ENCODE assay signal across 1 cellular context in the genomic region with DNA sequence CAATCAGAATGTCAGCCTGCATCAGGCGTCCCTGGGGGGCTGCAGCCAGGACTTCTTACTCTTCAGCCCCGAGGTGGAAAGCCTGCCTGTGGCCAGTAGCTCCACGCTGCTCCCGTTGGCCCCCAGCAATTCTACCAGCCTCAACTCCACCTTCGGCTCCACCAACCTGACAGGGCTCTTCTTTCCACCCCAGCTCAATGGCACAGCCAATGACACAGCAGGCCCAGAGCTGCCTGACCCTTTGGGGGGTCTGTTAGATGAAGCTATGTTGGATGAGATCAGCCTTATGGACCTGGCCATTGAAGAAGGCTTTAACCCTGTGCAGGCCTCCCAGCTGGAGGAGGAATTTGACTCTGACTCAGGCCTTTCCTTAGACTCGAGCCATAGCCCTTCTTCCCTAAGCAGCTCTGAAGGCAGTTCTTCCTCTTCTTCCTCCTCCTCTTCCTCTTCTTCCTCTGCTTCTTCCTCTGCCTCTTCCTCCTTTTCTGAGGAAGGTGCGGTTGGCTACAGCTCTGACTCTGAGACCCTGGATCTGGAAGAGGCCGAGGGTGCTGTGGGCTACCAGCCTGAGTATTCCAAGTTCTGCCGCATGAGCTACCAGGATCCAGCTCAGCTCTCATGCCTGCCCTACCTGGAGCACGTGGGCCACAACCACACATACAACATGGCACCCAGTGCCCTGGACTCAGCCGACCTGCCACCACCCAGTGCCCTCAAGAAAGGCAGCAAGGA.
TF ChIP-seq lines count a peak whose summit lies in the region.

No MANE protein-coding gene starts in this region.

TF ChIP-seq in WTC11, 78 proteins besides CTCF, POLR2A, EP300 and RAD21:
- TF ChIP-seq NR3C1 (CRISPR knock-in tag; conservative IDR thresholded peaks at IDR 0.05; ENCODE audit: low read depth): no peak
- no peak for TF ChIP-seq TEAD1 (CRISPR knock-in tag; IDR thresholded peaks at IDR 0.05)
- TF ChIP-seq MYBL2 (CRISPR knock-in tag; IDR thresholded peaks at IDR 0.05): no peak
- TF ChIP-seq, protein P1, sequence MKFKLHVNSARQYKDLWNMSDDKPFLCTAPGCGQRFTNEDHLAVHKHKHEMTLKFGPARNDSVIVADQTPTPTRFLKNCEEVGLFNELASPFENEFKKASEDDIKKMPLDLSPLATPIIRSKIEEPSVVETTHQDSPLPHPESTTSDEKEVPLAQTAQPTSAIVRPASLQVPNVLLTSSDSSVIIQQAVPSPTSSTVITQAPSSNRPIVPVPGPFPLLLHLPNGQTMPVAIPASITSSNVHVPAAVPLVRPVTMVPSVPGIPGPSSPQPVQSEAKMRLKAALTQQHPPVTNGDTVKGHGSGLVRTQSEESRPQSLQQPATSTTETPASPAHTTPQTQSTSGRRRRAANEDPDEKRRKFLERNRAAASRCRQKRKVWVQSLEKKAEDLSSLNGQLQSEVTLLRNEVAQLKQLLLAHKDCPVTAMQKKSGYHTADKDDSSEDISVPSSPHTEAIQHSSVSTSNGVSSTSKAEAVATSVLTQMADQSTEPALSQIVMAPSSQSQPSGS (CRISPR knock-in tag; IDR thresholded peaks at IDR 0.05; ENCODE audit: borderline replicate concordance, low read depth): no peak
- TF ChIP-seq ZNF121 (CRISPR knock-in tag; IDR thresholded peaks at IDR 0.05): no peak
- TF ChIP-seq, protein P2, sequence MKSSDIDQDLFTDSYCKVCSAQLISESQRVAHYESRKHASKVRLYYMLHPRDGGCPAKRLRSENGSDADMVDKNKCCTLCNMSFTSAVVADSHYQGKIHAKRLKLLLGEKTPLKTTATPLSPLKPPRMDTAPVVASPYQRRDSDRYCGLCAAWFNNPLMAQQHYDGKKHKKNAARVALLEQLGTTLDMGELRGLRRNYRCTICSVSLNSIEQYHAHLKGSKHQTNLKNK (CRISPR knock-in tag; IDR thresholded peaks at IDR 0.05): no peak
- TF ChIP-seq SMAD4 (CRISPR knock-in tag; IDR thresholded peaks at IDR 0.05): no peak
- TF ChIP-seq, protein P3, sequence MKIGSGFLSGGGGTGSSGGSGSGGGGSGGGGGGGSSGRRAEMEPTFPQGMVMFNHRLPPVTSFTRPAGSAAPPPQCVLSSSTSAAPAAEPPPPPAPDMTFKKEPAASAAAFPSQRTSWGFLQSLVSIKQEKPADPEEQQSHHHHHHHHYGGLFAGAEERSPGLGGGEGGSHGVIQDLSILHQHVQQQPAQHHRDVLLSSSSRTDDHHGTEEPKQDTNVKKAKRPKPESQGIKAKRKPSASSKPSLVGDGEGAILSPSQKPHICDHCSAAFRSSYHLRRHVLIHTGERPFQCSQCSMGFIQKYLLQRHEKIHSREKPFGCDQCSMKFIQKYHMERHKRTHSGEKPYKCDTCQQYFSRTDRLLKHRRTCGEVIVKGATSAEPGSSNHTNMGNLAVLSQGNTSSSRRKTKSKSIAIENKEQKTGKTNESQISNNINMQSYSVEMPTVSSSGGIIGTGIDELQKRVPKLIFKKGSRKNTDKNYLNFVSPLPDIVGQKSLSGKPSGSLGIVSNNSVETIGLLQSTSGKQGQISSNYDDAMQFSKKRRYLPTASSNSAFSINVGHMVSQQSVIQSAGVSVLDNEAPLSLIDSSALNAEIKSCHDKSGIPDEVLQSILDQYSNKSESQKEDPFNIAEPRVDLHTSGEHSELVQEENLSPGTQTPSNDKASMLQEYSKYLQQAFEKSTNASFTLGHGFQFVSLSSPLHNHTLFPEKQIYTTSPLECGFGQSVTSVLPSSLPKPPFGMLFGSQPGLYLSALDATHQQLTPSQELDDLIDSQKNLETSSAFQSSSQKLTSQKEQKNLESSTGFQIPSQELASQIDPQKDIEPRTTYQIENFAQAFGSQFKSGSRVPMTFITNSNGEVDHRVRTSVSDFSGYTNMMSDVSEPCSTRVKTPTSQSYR (CRISPR knock-in tag; IDR thresholded peaks at IDR 0.05): no peak
- TF ChIP-seq, protein P4, sequence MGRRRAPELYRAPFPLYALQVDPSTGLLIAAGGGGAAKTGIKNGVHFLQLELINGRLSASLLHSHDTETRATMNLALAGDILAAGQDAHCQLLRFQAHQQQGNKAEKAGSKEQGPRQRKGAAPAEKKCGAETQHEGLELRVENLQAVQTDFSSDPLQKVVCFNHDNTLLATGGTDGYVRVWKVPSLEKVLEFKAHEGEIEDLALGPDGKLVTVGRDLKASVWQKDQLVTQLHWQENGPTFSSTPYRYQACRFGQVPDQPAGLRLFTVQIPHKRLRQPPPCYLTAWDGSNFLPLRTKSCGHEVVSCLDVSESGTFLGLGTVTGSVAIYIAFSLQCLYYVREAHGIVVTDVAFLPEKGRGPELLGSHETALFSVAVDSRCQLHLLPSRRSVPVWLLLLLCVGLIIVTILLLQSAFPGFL (CRISPR knock-in tag; IDR thresholded peaks at IDR 0.05; ENCODE audit: borderline replicate concordance): no peak
- no peak for TF ChIP-seq SOX15 (CRISPR knock-in tag; IDR thresholded peaks at IDR 0.05)
- TF ChIP-seq TEAD4 (CRISPR knock-in tag; IDR thresholded peaks at IDR 0.05): no peak
